In the genomic region with DNA sequence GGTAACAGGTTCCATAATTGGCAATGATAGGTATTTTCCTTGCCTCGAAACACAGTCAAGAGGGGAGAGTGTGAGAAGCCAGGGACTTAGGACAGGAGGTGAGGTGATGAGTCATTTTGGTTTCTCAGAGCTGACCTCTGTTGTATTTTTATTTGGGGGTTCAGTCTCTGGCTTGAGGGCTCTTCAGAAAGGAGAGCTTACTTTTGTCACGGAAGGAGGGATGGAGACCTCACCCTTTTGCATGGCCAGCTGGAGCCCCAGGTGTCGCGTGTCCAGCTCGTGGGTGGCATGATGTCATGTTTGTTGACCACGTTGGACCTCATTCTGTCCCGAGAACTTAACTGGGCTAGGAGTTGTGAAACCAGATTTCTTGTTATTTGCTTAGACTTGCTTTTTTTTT, we compare ENCODE assay signal across 1 cellular context.
A peak's percentile ranks its signal among the peaks of the same experiment; 100 is the strongest.
TF ChIP-seq lines count a peak whose summit lies in the region.

No MANE protein-coding gene starts in this region.

TF ChIP-seq in GM12878, 131 proteins besides CTCF, POLR2A, EP300 and RAD21 (continued from another document and continues in another):
- TF ChIP-seq, protein P1, sequence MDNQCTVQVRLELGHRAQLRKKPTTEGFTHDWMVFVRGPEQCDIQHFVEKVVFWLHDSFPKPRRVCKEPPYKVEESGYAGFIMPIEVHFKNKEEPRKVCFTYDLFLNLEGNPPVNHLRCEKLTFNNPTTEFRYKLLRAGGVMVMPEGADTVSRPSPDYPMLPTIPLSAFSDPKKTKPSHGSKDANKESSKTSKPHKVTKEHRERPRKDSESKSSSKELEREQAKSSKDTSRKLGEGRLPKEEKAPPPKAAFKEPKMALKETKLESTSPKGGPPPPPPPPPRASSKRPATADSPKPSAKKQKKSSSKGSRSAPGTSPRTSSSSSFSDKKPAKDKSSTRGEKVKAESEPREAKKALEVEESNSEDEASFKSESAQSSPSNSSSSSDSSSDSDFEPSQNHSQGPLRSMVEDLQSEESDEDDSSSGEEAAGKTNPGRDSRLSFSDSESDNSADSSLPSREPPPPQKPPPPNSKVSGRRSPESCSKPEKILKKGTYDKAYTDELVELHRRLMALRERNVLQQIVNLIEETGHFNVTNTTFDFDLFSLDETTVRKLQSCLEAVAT (IDR thresholded peaks at IDR 0.05), result no peak
- TF ChIP-seq, protein P2, sequence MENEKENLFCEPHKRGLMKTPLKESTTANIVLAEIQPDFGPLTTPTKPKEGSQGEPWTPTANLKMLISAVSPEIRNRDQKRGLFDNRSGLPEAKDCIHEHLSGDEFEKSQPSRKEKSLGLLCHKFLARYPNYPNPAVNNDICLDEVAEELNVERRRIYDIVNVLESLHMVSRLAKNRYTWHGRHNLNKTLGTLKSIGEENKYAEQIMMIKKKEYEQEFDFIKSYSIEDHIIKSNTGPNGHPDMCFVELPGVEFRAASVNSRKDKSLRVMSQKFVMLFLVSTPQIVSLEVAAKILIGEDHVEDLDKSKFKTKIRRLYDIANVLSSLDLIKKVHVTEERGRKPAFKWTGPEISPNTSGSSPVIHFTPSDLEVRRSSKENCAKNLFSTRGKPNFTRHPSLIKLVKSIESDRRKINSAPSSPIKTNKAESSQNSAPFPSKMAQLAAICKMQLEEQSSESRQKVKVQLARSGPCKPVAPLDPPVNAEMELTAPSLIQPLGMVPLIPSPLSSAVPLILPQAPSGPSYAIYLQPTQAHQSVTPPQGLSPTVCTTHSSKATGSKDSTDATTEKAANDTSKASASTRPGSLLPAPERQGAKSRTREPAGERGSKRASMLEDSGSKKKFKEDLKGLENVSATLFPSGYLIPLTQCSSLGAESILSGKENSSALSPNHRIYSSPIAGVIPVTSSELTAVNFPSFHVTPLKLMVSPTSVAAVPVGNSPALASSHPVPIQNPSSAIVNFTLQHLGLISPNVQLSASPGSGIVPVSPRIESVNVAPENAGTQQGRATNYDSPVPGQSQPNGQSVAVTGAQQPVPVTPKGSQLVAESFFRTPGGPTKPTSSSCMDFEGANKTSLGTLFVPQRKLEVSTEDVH (IDR thresholded peaks at IDR 0.05; ENCODE audit: low read depth, partially characterized antibody), result no peak
- TF ChIP-seq YY1 (IDR thresholded peaks at IDR 0.05; ENCODE audit: low read depth, low read length) (no peak), CHD1 (IDR thresholded peaks at IDR 0.05; ENCODE audit: low read depth, low read length) (no peak), NFXL1 (IDR thresholded peaks at IDR 0.05; ENCODE audit: borderline replicate concordance) (no peak), CBX3 (IDR thresholded peaks at IDR 0.05; ENCODE audit: borderline replicate concordance, low read depth) (no peak), GATAD2B (conservative IDR thresholded peaks at IDR 0.05; ENCODE audit: low read depth) (no peak), SUZ12 (IDR thresholded peaks at IDR 0.05; ENCODE audit: unreplicated experiment) (no peak), FOXM1 (IDR thresholded peaks at IDR 0.05; ENCODE audit: low read depth, low read length) (peak; percentile 84), RBBP5 (conservative IDR thresholded peaks at IDR 0.05) (no peak), JUND (IDR thresholded peaks at IDR 0.05; ENCODE audit: low read depth, low read length) (no peak), TCF7 (IDR thresholded peaks at IDR 0.05; ENCODE audit: borderline replicate concordance) (no peak), POLR2AphosphoS2 (IDR thresholded peaks at IDR 0.05; ENCODE audit: low read depth, low read length) (no peak), ZBED1 (IDR thresholded peaks at IDR 0.05; ENCODE audit: borderline replicate concordance) (peak; percentile 65; the same call in 1 of the 2 replicates), KLF5 (IDR thresholded peaks at IDR 0.05; ENCODE audit: partially characterized antibody) (no peak), SUPT20H (IDR thresholded peaks at IDR 0.05; ENCODE audit: borderline replicate concordance, control insufficient read depth, low read depth, low read length) (no peak), CHD2 (IDR thresholded peaks at IDR 0.05; ENCODE audit: borderline replicate concordance, low read depth, low read length) (no peak), RB1 (IDR thresholded peaks at IDR 0.05; ENCODE audit: borderline replicate concordance) (no peak), MEF2A (IDR thresholded peaks at IDR 0.05; ENCODE audit: insufficient read depth, low read depth, low read length) (peak; percentile 64), TAF1 (IDR thresholded peaks at IDR 0.05; ENCODE audit: borderline replicate concordance, low read depth, low read length) (no peak), FOXK2 (IDR thresholded peaks at IDR 0.05) (no peak), MEF2B (IDR thresholded peaks at IDR 0.05; ENCODE audit: partially characterized antibody, poor library complexity, severe bottlenecking) (no peak), POLR2AphosphoS5 (IDR thresholded peaks at IDR 0.05; ENCODE audit: low read length) (no peak), ZNF217 (IDR thresholded peaks at IDR 0.05) (no peak), NR2F1 (conservative IDR thresholded peaks at IDR 0.05) (no peak; the same call in 1 of the 2 replicates), DPF2 (IDR thresholded peaks at IDR 0.05) (0 out of 2 replicates have a peak, but pooled peaks have one; percentile 21), HDAC2 (IDR thresholded peaks at IDR 0.05) (no peak), TCF3 (IDR thresholded peaks at IDR 0.05; ENCODE audit: borderline replicate concordance, insufficient read depth, low read depth, low read length) (peak; percentile 93), YBX1 (IDR thresholded peaks at IDR 0.05) (no peak), EED (IDR thresholded peaks at IDR 0.05; ENCODE audit: low read depth) (peak; percentile 80), NFIC (IDR thresholded peaks at IDR 0.05; ENCODE audit: low read depth, low read length) (peak; percentile 88), CREM (IDR thresholded peaks at IDR 0.05; ENCODE audit: low read depth) (peak; percentile 80; the same call in 1 of the 2 replicates), NBN (IDR thresholded peaks at IDR 0.05) (no peak), BRCA1 (IDR thresholded peaks at IDR 0.05; ENCODE audit: low read depth, low read length) (no peak), RUNX3 (IDR thresholded peaks at IDR 0.05; ENCODE audit: low read length) (peak; percentile 87), PAX5 (IDR thresholded peaks at IDR 0.05; ENCODE audit: borderline replicate concordance, low read depth, low read length) (peak; percentile 54; the same call in 1 of the 2 replicates), HDGF (IDR thresholded peaks at IDR 0.05) (no peak), SRF (IDR thresholded peaks at IDR 0.05; ENCODE audit: low read depth in 2 of 2, low read length in 2 of 2) (no peak), ZNF384 (IDR thresholded peaks at IDR 0.05; ENCODE audit: borderline replicate concordance, low read depth, low read length) (no peak), ZNF24 (IDR thresholded peaks at IDR 0.05) (no peak), MYC (IDR thresholded peaks at IDR 0.05; ENCODE audit: insufficient read depth, insufficient read length, insufficient replicate concordance, low read length, severe bottlenecking) (no peak), MYB (IDR thresholded peaks at IDR 0.05; ENCODE audit: borderline replicate concordance, low read depth, low read length) (no peak), SIX5 (IDR thresholded peaks at IDR 0.05; ENCODE audit: low read depth, low read length, severe bottlenecking) (no peak), IKZF2 (IDR thresholded peaks at IDR 0.05) (peak in 1 of 2 experiments; percentile 14; a peak in 1 of 4 replicates), SMARCA5 (IDR thresholded peaks at IDR 0.05) (no peak)
- TF ChIP-seq, protein P3, sequence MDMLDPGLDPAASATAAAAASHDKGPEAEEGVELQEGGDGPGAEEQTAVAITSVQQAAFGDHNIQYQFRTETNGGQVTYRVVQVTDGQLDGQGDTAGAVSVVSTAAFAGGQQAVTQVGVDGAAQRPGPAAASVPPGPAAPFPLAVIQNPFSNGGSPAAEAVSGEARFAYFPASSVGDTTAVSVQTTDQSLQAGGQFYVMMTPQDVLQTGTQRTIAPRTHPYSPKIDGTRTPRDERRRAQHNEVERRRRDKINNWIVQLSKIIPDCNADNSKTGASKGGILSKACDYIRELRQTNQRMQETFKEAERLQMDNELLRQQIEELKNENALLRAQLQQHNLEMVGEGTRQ (IDR thresholded peaks at IDR 0.05; ENCODE audit: borderline replicate concordance, low read depth, low read length), result no peak
- TF ChIP-seq, protein P4, sequence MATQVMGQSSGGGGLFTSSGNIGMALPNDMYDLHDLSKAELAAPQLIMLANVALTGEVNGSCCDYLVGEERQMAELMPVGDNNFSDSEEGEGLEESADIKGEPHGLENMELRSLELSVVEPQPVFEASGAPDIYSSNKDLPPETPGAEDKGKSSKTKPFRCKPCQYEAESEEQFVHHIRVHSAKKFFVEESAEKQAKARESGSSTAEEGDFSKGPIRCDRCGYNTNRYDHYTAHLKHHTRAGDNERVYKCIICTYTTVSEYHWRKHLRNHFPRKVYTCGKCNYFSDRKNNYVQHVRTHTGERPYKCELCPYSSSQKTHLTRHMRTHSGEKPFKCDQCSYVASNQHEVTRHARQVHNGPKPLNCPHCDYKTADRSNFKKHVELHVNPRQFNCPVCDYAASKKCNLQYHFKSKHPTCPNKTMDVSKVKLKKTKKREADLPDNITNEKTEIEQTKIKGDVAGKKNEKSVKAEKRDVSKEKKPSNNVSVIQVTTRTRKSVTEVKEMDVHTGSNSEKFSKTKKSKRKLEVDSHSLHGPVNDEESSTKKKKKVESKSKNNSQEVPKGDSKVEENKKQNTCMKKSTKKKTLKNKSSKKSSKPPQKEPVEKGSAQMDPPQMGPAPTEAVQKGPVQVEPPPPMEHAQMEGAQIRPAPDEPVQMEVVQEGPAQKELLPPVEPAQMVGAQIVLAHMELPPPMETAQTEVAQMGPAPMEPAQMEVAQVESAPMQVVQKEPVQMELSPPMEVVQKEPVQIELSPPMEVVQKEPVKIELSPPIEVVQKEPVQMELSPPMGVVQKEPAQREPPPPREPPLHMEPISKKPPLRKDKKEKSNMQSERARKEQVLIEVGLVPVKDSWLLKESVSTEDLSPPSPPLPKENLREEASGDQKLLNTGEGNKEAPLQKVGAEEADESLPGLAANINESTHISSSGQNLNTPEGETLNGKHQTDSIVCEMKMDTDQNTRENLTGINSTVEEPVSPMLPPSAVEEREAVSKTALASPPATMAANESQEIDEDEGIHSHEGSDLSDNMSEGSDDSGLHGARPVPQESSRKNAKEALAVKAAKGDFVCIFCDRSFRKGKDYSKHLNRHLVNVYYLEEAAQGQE (IDR thresholded peaks at IDR 0.05; ENCODE audit: low read depth, low read length), result no peak
- TF ChIP-seq, protein P5, sequence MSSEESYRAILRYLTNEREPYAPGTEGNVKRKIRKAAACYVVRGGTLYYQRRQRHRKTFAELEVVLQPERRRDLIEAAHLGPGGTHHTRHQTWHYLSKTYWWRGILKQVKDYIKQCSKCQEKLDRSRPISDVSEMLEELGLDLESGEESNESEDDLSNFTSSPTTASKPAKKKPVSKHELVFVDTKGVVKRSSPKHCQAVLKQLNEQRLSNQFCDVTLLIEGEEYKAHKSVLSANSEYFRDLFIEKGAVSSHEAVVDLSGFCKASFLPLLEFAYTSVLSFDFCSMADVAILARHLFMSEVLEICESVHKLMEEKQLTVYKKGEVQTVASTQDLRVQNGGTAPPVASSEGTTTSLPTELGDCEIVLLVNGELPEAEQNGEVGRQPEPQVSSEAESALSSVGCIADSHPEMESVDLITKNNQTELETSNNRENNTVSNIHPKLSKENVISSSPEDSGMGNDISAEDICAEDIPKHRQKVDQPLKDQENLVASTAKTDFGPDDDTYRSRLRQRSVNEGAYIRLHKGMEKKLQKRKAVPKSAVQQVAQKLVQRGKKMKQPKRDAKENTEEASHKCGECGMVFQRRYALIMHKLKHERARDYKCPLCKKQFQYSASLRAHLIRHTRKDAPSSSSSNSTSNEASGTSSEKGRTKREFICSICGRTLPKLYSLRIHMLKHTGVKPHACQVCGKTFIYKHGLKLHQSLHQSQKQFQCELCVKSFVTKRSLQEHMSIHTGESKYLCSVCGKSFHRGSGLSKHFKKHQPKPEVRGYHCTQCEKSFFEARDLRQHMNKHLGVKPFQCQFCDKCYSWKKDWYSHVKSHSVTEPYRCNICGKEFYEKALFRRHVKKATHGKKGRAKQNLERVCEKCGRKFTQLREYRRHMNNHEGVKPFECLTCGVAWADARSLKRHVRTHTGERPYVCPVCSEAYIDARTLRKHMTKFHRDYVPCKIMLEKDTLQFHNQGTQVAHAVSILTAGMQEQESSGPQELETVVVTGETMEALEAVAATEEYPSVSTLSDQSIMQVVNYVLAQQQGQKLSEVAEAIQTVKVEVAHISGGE (CRISPR knock-in tag; IDR thresholded peaks at IDR 0.05), result no peak
- TF ChIP-seq, protein P6, sequence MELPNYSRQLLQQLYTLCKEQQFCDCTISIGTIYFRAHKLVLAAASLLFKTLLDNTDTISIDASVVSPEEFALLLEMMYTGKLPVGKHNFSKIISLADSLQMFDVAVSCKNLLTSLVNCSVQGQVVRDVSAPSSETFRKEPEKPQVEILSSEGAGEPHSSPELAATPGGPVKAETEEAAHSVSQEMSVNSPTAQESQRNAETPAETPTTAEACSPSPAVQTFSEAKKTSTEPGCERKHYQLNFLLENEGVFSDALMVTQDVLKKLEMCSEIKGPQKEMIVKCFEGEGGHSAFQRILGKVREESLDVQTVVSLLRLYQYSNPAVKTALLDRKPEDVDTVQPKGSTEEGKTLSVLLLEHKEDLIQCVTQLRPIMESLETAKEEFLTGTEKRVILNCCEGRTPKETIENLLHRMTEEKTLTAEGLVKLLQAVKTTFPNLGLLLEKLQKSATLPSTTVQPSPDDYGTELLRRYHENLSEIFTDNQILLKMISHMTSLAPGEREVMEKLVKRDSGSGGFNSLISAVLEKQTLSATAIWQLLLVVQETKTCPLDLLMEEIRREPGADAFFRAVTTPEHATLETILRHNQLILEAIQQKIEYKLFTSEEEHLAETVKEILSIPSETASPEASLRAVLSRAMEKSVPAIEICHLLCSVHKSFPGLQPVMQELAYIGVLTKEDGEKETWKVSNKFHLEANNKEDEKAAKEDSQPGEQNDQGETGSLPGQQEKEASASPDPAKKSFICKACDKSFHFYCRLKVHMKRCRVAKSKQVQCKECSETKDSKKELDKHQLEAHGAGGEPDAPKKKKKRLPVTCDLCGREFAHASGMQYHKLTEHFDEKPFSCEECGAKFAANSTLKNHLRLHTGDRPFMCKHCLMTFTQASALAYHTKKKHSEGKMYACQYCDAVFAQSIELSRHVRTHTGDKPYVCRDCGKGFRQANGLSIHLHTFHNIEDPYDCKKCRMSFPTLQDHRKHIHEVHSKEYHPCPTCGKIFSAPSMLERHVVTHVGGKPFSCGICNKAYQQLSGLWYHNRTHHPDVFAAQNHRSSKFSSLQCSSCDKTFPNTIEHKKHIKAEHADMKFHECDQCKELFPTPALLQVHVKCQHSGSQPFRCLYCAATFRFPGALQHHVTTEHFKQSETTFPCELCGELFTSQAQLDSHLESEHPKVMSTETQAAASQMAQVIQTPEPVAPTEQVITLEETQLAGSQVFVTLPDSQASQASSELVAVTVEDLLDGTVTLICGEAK (IDR thresholded peaks at IDR 0.05; ENCODE audit: borderline replicate concordance), result no peak
